ENCODE assay signal across 2 cellular contexts in genomic region chr7:76063114-76063513, GRCh38.
TF ChIP-seq lines count a peak whose summit lies in the region.

No MANE protein-coding gene starts in this region.

TF ChIP-seq in HepG2, 621 proteins besides CTCF, POLR2A, EP300 and RAD21:
- TF ChIP-seq AGO2 (optimal IDR thresholded peaks at IDR 0.05; ENCODE audit: low read depth, low read length): peak; percentile 81
- TF ChIP-seq AGO1 (IDR thresholded peaks at IDR 0.05; ENCODE audit: low read depth, low read length, poor library complexity, severe bottlenecking): peak; percentile 84
- TF ChIP-seq POLR2G (IDR thresholded peaks at IDR 0.05; ENCODE audit: low read depth, low read length): peak; percentile 45; the same call in 1 of the 2 replicates
- TF ChIP-seq RBM22 (optimal IDR thresholded peaks at IDR 0.05; ENCODE audit: low read length): peak; percentile 45
- no peak for TF ChIP-seq ZNF496 (CRISPR knock-in tag; IDR thresholded peaks at IDR 0.05; ENCODE audit: insufficient replicate concordance)
- peak; percentile 49 for TF ChIP-seq RBFOX2 (IDR thresholded peaks at IDR 0.05; ENCODE audit: low read depth, low read length)
- TF ChIP-seq ZNF772 (CRISPR knock-in tag; IDR thresholded peaks at IDR 0.05): no peak
- no peak for TF ChIP-seq HMG20A (CRISPR knock-in tag; IDR thresholded peaks at IDR 0.05; ENCODE audit: borderline replicate concordance)
TF ChIP-seq in HepG2: peak in this region for 5.

TF ChIP-seq in K562, 482 proteins besides CTCF, POLR2A, EP300 and RAD21:
- peak; percentile 47 for TF ChIP-seq RBFOX2 (IDR thresholded peaks at IDR 0.05; ENCODE audit: low read depth, low read length)
- no peak for TF ChIP-seq CEBPB (tag; IDR thresholded peaks at IDR 0.05)
- TF ChIP-seq POLR2G (IDR thresholded peaks at IDR 0.05; ENCODE audit: low read depth, low read length): peak; percentile 66
